ENCODE assay signal across 8 cellular contexts in genomic region chr10:30413996-30414576, GRCh38. TPM values are rescaled to one million over a fixed set of nuclear protein-coding genes. Genes with fewer than 3 reads are reported as not detected.
DNase-seq lines count a peak whose midpoint lies in the region; ATAC-seq and TF ChIP-seq lines count a peak whose summit lies in the region.

No MANE protein-coding gene starts in this region.

- in situ Hi-C loops in gastrocnemius medialis (cut with MboI; ENCODE audit: low sequenced_read_pairs in 4 of 4) = loop anchor here in 2 of 4 donors (5.0 kb wide), 1 partner anchor 118 kb away; no protein-coding TSS in a partner anchor

- no peaks in the 10 kb centered on the region for H4K20me1 ChIP-seq in Karpas-422 (ENCODE audit: insufficient read depth, low read depth, low read length)

- no peak for TF ChIP-seq POLR2A in gastrocnemius medialis (IDR thresholded peaks at IDR 0.05)

- H3K36me3 Mint-ChIP-seq in activated CD8-positive, alpha-beta T cell treated with anti-CD3 and anti-CD28 coated beads for 36 hours (ENCODE audit: low read depth) = no peaks in the 10 kb centered on the region

- ATAC-seq in activated CD8-positive, alpha-beta T cell treated with anti-CD3 and anti-CD28 coated beads for 36 hours = peak; percentile 71
- ATAC-seq in left cardiac atrium (peak; percentile 77 to 78), gastrocnemius medialis (peak; percentile 92 to 94), HG02870 (IDR thresholded peaks at IDR 0.05; ENCODE audit: unreplicated experiment) (no peak)

- H3K4me2 ChIP-seq in Karpas-422 (ENCODE audit: low read depth, low read length, poor library complexity, severe bottlenecking) = peak overlapping the region; percentile 16

- H3K27ac ChIP-seq in Karpas-422 (ENCODE audit: low read length) (peak overlapping the region; percentile 98), gastrocnemius medialis (no peak overlapping the region)

- no peaks in the 10 kb centered on the region for H3K9me2 ChIP-seq in Karpas-422 (replicated peaks; ENCODE audit: insufficient read depth, low read length)

- no peaks in the 10 kb centered on the region for H3K9me3 Mint-ChIP-seq in activated CD8-positive, alpha-beta T cell treated with anti-CD3 and anti-CD28 coated beads for 36 hours

- H3K36me3 ChIP-seq in Karpas-422 (ENCODE audit: insufficient read depth, low read length) (no peaks in the 10 kb centered on the region), gastrocnemius medialis (no peaks in the 10 kb centered on the region)

- H3K4me1 ChIP-seq in Karpas-422 (ENCODE audit: low read length) (peaks cover 47% of the 10 kb centered on the region), gastrocnemius medialis (peaks cover 0 to 4% of the 10 kb centered on the region in 2 donors)

- TF ChIP-seq CTCF in AG10803 (conservative IDR thresholded peaks at IDR 0.05; ENCODE audit: low read length) (peak; percentile 92), GM12874 (IDR thresholded peaks at IDR 0.05; ENCODE audit: insufficient read depth, low read depth, low read length) (peak; percentile 77), gastrocnemius medialis (IDR thresholded peaks at IDR 0.05 in 4 of 5, conservative IDR thresholded peaks at IDR 0.05 in 1 of 5) (peak; percentile 77 to 86 (median 82))
- peak; percentile 84 for TF ChIP-seq CTCF in activated CD8-positive, alpha-beta T cell treated with anti-CD3 and anti-CD28 coated beads for 36 hours (IDR thresholded peaks at IDR 0.05)

- H3K4me3 ChIP-seq in AG10803 (ENCODE audit: low read length) (no peak overlapping the region), Karpas-422 (ENCODE audit: low read length) (no peak overlapping the region), gastrocnemius medialis (no peak overlapping the region)

- no peaks in the 10 kb centered on the region for H3K27me3 ChIP-seq in Karpas-422 (ENCODE audit: low read length)
- no peaks in the 10 kb centered on the region for H3K27me3 ChIP-seq in gastrocnemius medialis

- no peak overlapping the region for H3K27ac Mint-ChIP-seq in activated CD8-positive, alpha-beta T cell treated with anti-CD3 and anti-CD28 coated beads for 36 hours

- no peaks in the 10 kb centered on the region for H3K27me3 Mint-ChIP-seq in activated CD8-positive, alpha-beta T cell treated with anti-CD3 and anti-CD28 coated beads for 36 hours

- CTCF ChIA-PET in activated CD8-positive, alpha-beta T cell treated with anti-CD3 and anti-CD28 coated beads for 36 hours (lab: Charles Lee) = interaction anchor here (0.6 to 6.3 kb wide), 18 partner anchors 8 to 226 kb away, joined by 3 to 50 read pairs (median 4); no protein-coding TSS in a partner anchor

- H3K9ac ChIP-seq in Karpas-422 (ENCODE audit: low read length) = no peak overlapping the region

- intact Hi-C loops in activated CD8-positive, alpha-beta T cell treated with anti-CD3 and anti-CD28 coated beads for 36 hours (cut with micrococcal nuclease) = loop anchor here (2.0 kb wide), 1 partner anchor 121 kb away; no protein-coding TSS in a partner anchor
- intact Hi-C loops in left cardiac atrium (cut with DNase I) (loop anchor here (2.0 to 5.0 kb wide), 2 partner anchors 118 to 121 kb away; no protein-coding TSS in a partner anchor), gastrocnemius medialis (cut with DNase I; ENCODE audit: low total_unique reads) (loop anchor here (1.0 to 5.0 kb wide), 2 partner anchors 120 to 178 kb away; no protein-coding TSS in a partner anchor)

- no peak overlapping the region for H3K4me3 Mint-ChIP-seq in activated CD8-positive, alpha-beta T cell treated with anti-CD3 and anti-CD28 coated beads for 36 hours

- peaks cover 19% of the 10 kb centered on the region for H3K4me1 Mint-ChIP-seq in activated CD8-positive, alpha-beta T cell treated with anti-CD3 and anti-CD28 coated beads for 36 hours (ENCODE audit: low read depth)

- H2AFZ ChIP-seq in Karpas-422 (ENCODE audit: low read length) = no peak overlapping the region

- H3K9me3 ChIP-seq in Karpas-422 (ENCODE audit: low read length) (no peaks in the 10 kb centered on the region), gastrocnemius medialis (no peaks in the 10 kb centered on the region)

- DNase-seq in AG10803 (ENCODE audit: low read depth) (peak; percentile 72), Karpas-422 (peak; percentile 89), left cardiac atrium (no peak), gastrocnemius medialis (peak in 1 of 2 donors; percentile 27), GOT3 (lab: John Stamatoyannopoulos, UW) (no peak)
- peak; percentile 40 for DNase-seq in activated CD8-positive, alpha-beta T cell treated with anti-CD3 and anti-CD28 coated beads for 36 hours

- POLR2A ChIA-PET in activated CD8-positive, alpha-beta T cell treated with anti-CD3 and anti-CD28 coated beads for 36 hours (lab: Charles Lee) = interaction anchor here (0.9 to 1.2 kb wide), 2 partner anchors 80 to 116 kb away, joined by 3 read pairs; no protein-coding TSS in a partner anchor

- H3K79me2 ChIP-seq in Karpas-422 (ENCODE audit: low read length) = no peaks in the 10 kb centered on the region

RNA-seq across cellular contexts. Expression of gene MAP3K8, which starts 19.9 kb away (rescaled TPM):
- 51.5 and 69.8 TPM in 2 replicates for total RNA-seq in Karpas-422 (2014; rRNA removed; shearing (Covaris generic); ENCODE audit: low replicate concordance)
- total RNA-seq in activated CD8-positive, alpha-beta T cell treated with anti-CD3 and anti-CD28 coated beads for 36 hours = 10 to 100 TPM; 24.0 to 25.7 TPM
- total RNA-seq in left cardiac atrium (10 to 100 TPM; 13.1 to 25.2 TPM), gastrocnemius medialis (1 to 10 TPM; 3.2 to 5.3 (median 4.2) TPM)

Comparison
In these comparisons a context has a peak if more than half of its experiments do, and no peak if none do; other contexts are left out.
1. DNase-seq: peak in AG10803 (single experiment), Karpas-422 (single experiment) and activated CD8-positive, alpha-beta T cell treated with anti-CD3 and anti-CD28 coated beads for 36 hours (single experiment); none in left cardiac atrium (single experiment) and GOT3 (single experiment).
2. Peak in every context shown above with its lines, with median percentiles within 50 percentile points of each other: CTCF ChIP-seq.